Comparison of ENCODE assay signal across 8 cellular contexts in genomic region chr16:81035398-81035974, GRCh38. TPM values are rescaled to one million over a fixed set of nuclear protein-coding genes. Genes with fewer than 3 reads are reported as not detected.
DNase-seq lines count a peak whose midpoint lies in the region; ATAC-seq and TF ChIP-seq lines count a peak whose summit lies in the region.

Gene ATMIN, plus strand, starts transcription at chr16:81035842. Its CDS starts 29 bp downstream, at chr16:81035871.

- H3K27ac ChIP-seq in lung (ENCODE audit: low read depth in 1 of 2, low read length in 1 of 2): peak within 1 kb of the TSS; percentile 94 to 98

- H3K27me3 Mint-ChIP-seq in activated CD8-positive, alpha-beta T cell treated with anti-CD3 and anti-CD28 coated beads, Interleukin-2, amount 10 ng/mL, durations not matched to agents 7 days and 5 days (ENCODE audit: low read depth): no peaks in the 10 kb centered on the region

- no peaks in the 10 kb centered on the region for H3K27me3 ChIP-seq in lung (ENCODE audit: control insufficient read depth, insufficient read depth)

- H3K36me3 ChIP-seq in lung (ENCODE audit: control insufficient read depth in 2 of 2, insufficient read depth in 2 of 2, low read length in 2 of 2): peaks cover 1 to 2% of the 10 kb centered on the region in 2 donors

- H3K4me3 ChIP-seq in lung: peak within 1 kb of the TSS; percentile 99

- H3K27ac Mint-ChIP-seq in activated CD8-positive, alpha-beta T cell treated with anti-CD3 and anti-CD28 coated beads, Interleukin-2, amount 10 ng/mL, durations not matched to agents 7 days and 5 days: peak within 1 kb of the TSS; percentile 76

- ATAC-seq in GM19351 (IDR thresholded peaks at IDR 0.05; ENCODE audit: unreplicated experiment) (peak; percentile 87), HG03558 (IDR thresholded peaks at IDR 0.05; ENCODE audit: extremely low read depth, unreplicated experiment) (peak; percentile 75), lung (ENCODE audit: insufficient read depth, low FRiP score) (peak; percentile 100)
- peak; percentile 94 for ATAC-seq in activated CD8-positive, alpha-beta T cell treated with anti-CD3 and anti-CD28 coated beads, Interleukin-2, amount 10 ng/mL, durations not matched to agents 7 days and 5 days

- H3K4me3 Mint-ChIP-seq in activated CD8-positive, alpha-beta T cell treated with anti-CD3 and anti-CD28 coated beads, Interleukin-2, amount 10 ng/mL, durations not matched to agents 7 days and 5 days: peak within 1 kb of the TSS; percentile 80

- H3K4me1 Mint-ChIP-seq in activated CD8-positive, alpha-beta T cell treated with anti-CD3 and anti-CD28 coated beads, Interleukin-2, amount 10 ng/mL, durations not matched to agents 7 days and 5 days (ENCODE audit: low read depth): peaks cover 26% of the 10 kb centered on the region

- DNase-seq in C1 segment of cervical spinal cord (lab: John Stamatoyannopoulos, UW) (peak in 13 of 14 donors; percentile 6 to 88 (median 57)), NCI-H82 treated with DMSO at 0.1 percent for 48 hours (lab: John Stamatoyannopoulos, UW; ENCODE audit: unreplicated experiment) (peak; percentile 17), lung (ENCODE audit: low spot score) (peak; percentile 83)
- peak; percentile 88 for DNase-seq in activated CD8-positive, alpha-beta T cell treated with anti-CD3 and anti-CD28 coated beads, Interleukin-2, amount 10 ng/mL, durations not matched to agents 7 days and 5 days
- peak; percentile 83 for DNase-seq in effector CD4-positive, alpha-beta T cell
- peak; percentile 74 to 83 (median 79) for DNase-seq in stimulated activated CD4-positive, alpha-beta T cell treated with anti-CD3 and anti-CD28 coated beads, TNF-alpha, amount 100 ng/mL, for 24 hours (ENCODE audit: low read depth in 3 of 3)

- CTCF ChIA-PET in activated CD8-positive, alpha-beta T cell treated with anti-CD3 and anti-CD28 coated beads, Interleukin-2, amount 10 ng/mL, durations not matched to agents 7 days and 5 days (lab: Charles Lee): interaction anchor here (0.6 to 4.6 kb wide), 43 partner anchors 9 to 706 kb away, joined by 3 to 107 read pairs (median 4); partner anchors contain the start of genes C16orf46, CENPN, CMC2 and GAN

- 5 to 13% methylated on average over 24 to 54 of the region's 54 CpGs for whole genome bisulfite sequencing in lung, 2 donors

- H3K36me3 Mint-ChIP-seq in activated CD8-positive, alpha-beta T cell treated with anti-CD3 and anti-CD28 coated beads, Interleukin-2, amount 10 ng/mL, durations not matched to agents 7 days and 5 days (ENCODE audit: low read depth): peaks cover 34% of the 10 kb centered on the region

- no peaks in the 10 kb centered on the region for H3K9me3 Mint-ChIP-seq in activated CD8-positive, alpha-beta T cell treated with anti-CD3 and anti-CD28 coated beads, Interleukin-2, amount 10 ng/mL, durations not matched to agents 7 days and 5 days (ENCODE audit: insufficient read depth)

- peaks cover 3 to 10% of the 10 kb centered on the region in 2 donors for H3K4me1 ChIP-seq in lung (ENCODE audit: control insufficient read depth in 2 of 2, insufficient read depth in 2 of 2, low read length in 2 of 2)

- no peaks in the 10 kb centered on the region for H3K9me3 ChIP-seq in lung (ENCODE audit: control insufficient read depth in 2 of 2, insufficient read depth in 1 of 2, low read length in 1 of 2)

- peak; percentile 86 for TF ChIP-seq CTCF in lung (IDR thresholded peaks at IDR 0.05; ENCODE audit: control extremely low read depth, extremely low read depth)

- POLR2A ChIA-PET in activated CD8-positive, alpha-beta T cell treated with anti-CD3 and anti-CD28 coated beads, Interleukin-2, amount 10 ng/mL, durations not matched to agents 7 days and 5 days (lab: Charles Lee): interaction anchor here (0.6 to 3.0 kb wide), 7 partner anchors 20 to 55 kb away, joined by 3 to 29 read pairs (median 3); partner anchors contain the start of genes C16orf46, CENPN and CMC2

RNA-seq across cellular contexts. Expression of gene ATMIN, which starts in this region (rescaled TPM):
- 10 to 100 TPM; 23.3 to 27.0 TPM for total RNA-seq in activated CD8-positive, alpha-beta T cell treated with anti-CD3 and anti-CD28 coated beads, Interleukin-2, amount 10 ng/mL, durations not matched to agents 7 days and 5 days
- total RNA-seq in lung: 10 to 100 TPM; 26.3 to 28.8 TPM
- 10 to 100 TPM; 11.6 to 11.8 TPM for polyA plus RNA-seq in lung

Comparison
In these comparisons a context has a peak if more than half of its experiments do, and no peak if none do; other contexts are left out.
1. Peak in every context shown above with its lines: DNase-seq, ATAC-seq, H3K4me3 ChIP-seq and H3K27ac ChIP-seq.
2. DNase-seq: peak in every context shown above with its lines; median percentile 88 in activated CD8-positive, alpha-beta T cell treated with anti-CD3 and anti-CD28 coated beads, Interleukin-2, amount 10 ng/mL, durations not matched to agents 7 days and 5 days; 83 in effector CD4-positive, alpha-beta T cell; 83 in lung; 79 in stimulated activated CD4-positive, alpha-beta T cell treated with anti-CD3 and anti-CD28 coated beads, TNF-alpha, amount 100 ng/mL, for 24 hours; 57 in C1 segment of cervical spinal cord; 17 in NCI-H82 treated with DMSO at 0.1 percent for 48 hours.